In the genomic region with DNA sequence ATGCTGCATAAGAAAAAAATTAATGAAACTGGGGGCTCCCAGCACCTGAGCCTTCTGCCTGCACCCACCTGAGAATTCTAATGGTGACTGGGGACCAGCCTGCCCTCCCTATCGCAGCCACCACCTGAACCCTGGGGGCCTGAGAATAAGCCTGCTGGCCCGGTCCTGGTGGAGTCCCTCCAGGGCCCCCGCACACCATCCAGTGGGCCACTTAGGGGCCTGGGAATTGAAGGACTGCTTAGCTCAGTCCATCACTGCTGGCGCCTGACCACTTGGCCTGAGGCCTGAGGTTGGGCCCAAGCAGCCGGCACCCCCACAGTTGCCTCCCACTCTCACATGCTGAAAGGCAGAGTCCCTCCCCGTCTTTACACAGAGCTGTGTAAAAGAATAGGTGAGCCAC, we compare ENCODE assay signal across 18 cellular contexts.
A peak's percentile ranks its signal among the peaks of the same experiment; 100 is the strongest.
DNase-seq lines count a peak whose midpoint lies in the region; ATAC-seq and TF ChIP-seq lines count a peak whose summit lies in the region.
"Had no signal": no experiment of that assay in that cellular context is flagged by ENCODE, and none has a peak within 500 bp of the region (broad histone marks: within the 10 kb centered on the region; RNA-seq: fewer than 3 reads in every experiment).

No MANE protein-coding gene starts in this region.

- H3K27me3 ChIP-seq in ascending aorta (no peaks in the 10 kb centered on the region), tibial artery (no peaks in the 10 kb centered on the region), right atrium auricular region (no peaks in the 10 kb centered on the region)

- peaks cover 23% of the 10 kb centered on the region for H3K27me3 Mint-ChIP-seq in MCF 10A (ENCODE audit: insufficient read depth, unreplicated experiment)
- H3K27me3 Mint-ChIP-seq: B cell; CD4-positive, alpha-beta T cell had no signal

- H3K27ac Mint-ChIP-seq in MCF 10A (ENCODE audit: low read depth, unreplicated experiment) = no peak overlapping the region
- H3K27ac Mint-ChIP-seq: B cell; CD4-positive, alpha-beta T cell; CD8-positive, alpha-beta T cell had no signal

- DNase-seq in ascending aorta (ENCODE audit: low spot score in 2 of 2) (no peak), coronary artery (ENCODE audit: low spot score) (no peak), tibial artery (no peak), MCF 10A (ENCODE audit: unreplicated experiment) (no peak), right atrium auricular region (ENCODE audit: low spot score) (no peak)
- DNase-seq: AML-193; Caco-2; Calu3; CD4-positive, alpha-beta T cell; CD8-positive, alpha-beta T cell; DMS79 treated with DMSO at 0.1 percent for 48 hours; GF-D8 had no signal

- no peak for TF ChIP-seq CTCF in ascending aorta (IDR thresholded peaks at IDR 0.05)
- TF ChIP-seq CTCF in coronary artery (IDR thresholded peaks at IDR 0.05) = no peak
- TF ChIP-seq CTCF in tibial artery (IDR thresholded peaks at IDR 0.05) = no peak
- no peak for TF ChIP-seq CTCF in MCF 10A (IDR thresholded peaks at IDR 0.05; ENCODE audit: unreplicated experiment)
- no peak for TF ChIP-seq CTCF in right atrium auricular region (IDR thresholded peaks at IDR 0.05)

- H3K4me1 Mint-ChIP-seq in MCF 10A (ENCODE audit: insufficient read depth, unreplicated experiment) = no peaks in the 10 kb centered on the region
- H3K4me1 Mint-ChIP-seq: B cell had no signal

- ATAC-seq in GM21723 (IDR thresholded peaks at IDR 0.05; ENCODE audit: unreplicated experiment) = no peak
- ATAC-seq: A549; CD8-positive, alpha-beta T cell had no signal

- H3K4me3 Mint-ChIP-seq in MCF 10A (ENCODE audit: unreplicated experiment) = no peak overlapping the region
- H3K4me3 Mint-ChIP-seq: B cell; CD4-positive, alpha-beta T cell; CD8-positive, alpha-beta T cell had no signal

- H3K36me3 ChIP-seq in ascending aorta (no peaks in the 10 kb centered on the region), tibial artery (peaks cover 3 to 12% (median 5%) of the 10 kb centered on the region in 3 donors), right atrium auricular region (peaks cover 3% of the 10 kb centered on the region)

- CTCF ChIA-PET in MCF 10A (lab: Yijun Ruan, JAX) = interaction anchor here (0.9 to 1.1 kb wide), 2 partner anchors 19 to 97 kb away, joined by 3 read pairs; no protein-coding TSS in a partner anchor

- H3K4me3 ChIP-seq in ascending aorta = no peak overlapping the region
- H3K4me3 ChIP-seq in coronary artery = no peak overlapping the region
- H3K4me3 ChIP-seq in tibial artery = no peak overlapping the region
- no peak overlapping the region for H3K4me3 ChIP-seq in right atrium auricular region
- H3K4me3 ChIP-seq: A549; BLaER1 treated with 17β-estradiol and CSF1 and Interleukin-3, amounts not matched to agents 10 nM and 100 nM had no signal

- H3K36me3 Mint-ChIP-seq in MCF 10A (ENCODE audit: insufficient read depth, unreplicated experiment) = no peaks in the 10 kb centered on the region

- H3K9me3 ChIP-seq in ascending aorta = peaks cover 3 to 14% of the 10 kb centered on the region in 2 donors
- H3K9me3 ChIP-seq in tibial artery = peaks cover 0 to 13% (median 11%) of the 10 kb centered on the region in 3 donors
- peaks cover 0 to 14% of the 10 kb centered on the region in 2 donors for H3K9me3 ChIP-seq in right atrium auricular region
- H3K9me3 ChIP-seq: A549, Caco-2 had no signal

- no TSS peak for BruUV-seq in MCF 10A (replicated peaks; lab: Mats Ljungman, UMichigan)

- peaks cover 8% of the 10 kb centered on the region for H3K9me3 Mint-ChIP-seq in MCF 10A (ENCODE audit: unreplicated experiment)
- H3K9me3 Mint-ChIP-seq: CD4-positive, alpha-beta T cell had no signal

- intact Hi-C loops in ascending aorta (cut with DNase I) (no loop called here), tibial artery (cut with DNase I; ENCODE audit: low total_unique reads) (no loop called here), MCF 10A (cut with micrococcal nuclease) (no loop called here)

- H3K4me1 ChIP-seq in ascending aorta (peaks cover 0 to 8% of the 10 kb centered on the region in 2 donors), tibial artery (peaks cover 0 to 49% (median 0%) of the 10 kb centered on the region in 4 donors), right atrium auricular region (no peaks in the 10 kb centered on the region)
- H3K4me1 ChIP-seq: BLaER1 treated with 17β-estradiol and CSF1 and Interleukin-3, amounts not matched to agents 10 nM and 100 nM; Caco-2 had no signal

- POLR2A ChIA-PET in MCF 10A (lab: Yijun Ruan, JAX) = no interaction called here

- peak overlapping the region; percentile 71 to 83 for H3K27ac ChIP-seq in ascending aorta
- peak overlapping the region; percentile 43 to 88 for H3K27ac ChIP-seq in coronary artery
- H3K27ac ChIP-seq in tibial artery = peak overlapping the region; percentile 63 to 77
- H3K27ac ChIP-seq in right atrium auricular region = peak overlapping the region in 1 of 2 donors; percentile 18
- H3K27ac ChIP-seq: 22Rv1; A549; BLaER1 treated with 17β-estradiol and CSF1 and Interleukin-3, amounts not matched to agents 10 nM and 100 nM; C4-2B had no signal
